In the genomic region with DNA sequence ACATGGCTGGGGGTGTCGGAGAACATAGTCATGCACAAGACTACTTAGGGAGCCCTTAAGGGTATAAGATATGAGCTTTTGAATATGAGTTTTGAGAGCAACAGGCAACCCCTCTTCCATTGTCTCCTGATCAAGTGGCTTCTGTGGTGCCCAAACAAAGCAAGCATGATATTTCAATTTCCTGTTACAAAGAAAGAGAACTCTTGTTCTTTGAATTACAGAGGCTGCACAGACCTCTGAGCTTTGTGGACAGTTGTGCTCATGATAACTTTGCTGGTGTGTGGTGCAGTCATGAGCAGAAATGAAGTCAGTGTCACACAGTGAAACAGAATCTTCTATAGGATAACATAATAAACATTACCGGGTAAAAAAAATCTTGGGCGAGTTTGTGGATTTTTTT, we compare ENCODE assay signal across 16 cellular contexts.
DNase-seq lines count a peak whose midpoint lies in the region; ATAC-seq, FAIRE-seq and TF ChIP-seq lines count a peak whose summit lies in the region.
"Had no signal": no experiment of that assay in that cellular context is flagged by ENCODE, and none has a peak within 500 bp of the region (broad histone marks: within the 10 kb centered on the region; RNA-seq: fewer than 3 reads in every experiment).

No MANE protein-coding gene starts in this region.

- ATAC-seq in activated CD8-positive, alpha-beta T cell treated with anti-CD3 and anti-CD28 coated beads for 36 hours, result peak; percentile 60
- peak; percentile 72 for ATAC-seq in stimulated activated naive CD8-positive, alpha-beta T cell treated with anti-CD3 and anti-CD28 coated beads, Interleukin-15, amount 100 ng/mL, for 72 hours

- intact Hi-C loops in activated CD4-positive, alpha-beta memory T cell treated with anti-CD3 and anti-CD28 coated beads for 36 hours (cut with micrococcal nuclease), result loop anchor here (1.0 kb wide), 1 partner anchor 16 kb away; no protein-coding TSS in a partner anchor
- intact Hi-C loops in activated CD8-positive, alpha-beta T cell treated with anti-CD3 and anti-CD28 coated beads for 36 hours (cut with micrococcal nuclease), result no loop called here

- CTCF ChIA-PET in activated CD4-positive, alpha-beta memory T cell treated with anti-CD3 and anti-CD28 coated beads, Interleukin-2, amount 10 ng/mL, durations not matched to agents 7 days and 5 days (lab: Charles Lee), result interaction anchor here (0.9 to 3.4 kb wide), 11 partner anchors 9 to 231 kb away, joined by 3 to 12 read pairs (median 5); a partner anchor contains a TSS
- CTCF ChIA-PET in activated CD4-positive, alpha-beta memory T cell treated with anti-CD3 and anti-CD28 coated beads for 36 hours (lab: Charles Lee), result interaction anchor here (0.8 to 1.1 kb wide), 3 partner anchors 51 to 361 kb away, joined by 3 to 10 read pairs (median 3); no protein-coding TSS in a partner anchor
- CTCF ChIA-PET in activated CD8-positive, alpha-beta T cell treated with anti-CD3 and anti-CD28 coated beads for 36 hours (lab: Charles Lee), result interaction anchor here (0.9 to 5.3 kb wide), 14 partner anchors 8 to 230 kb away, joined by 3 to 25 read pairs (median 4); a partner anchor contains a TSS

- no peaks in the 10 kb centered on the region for H3K27me3 Mint-ChIP-seq in activated CD4-positive, alpha-beta memory T cell treated with anti-CD3 and anti-CD28 coated beads, Interleukin-2, amount 10 ng/mL, durations not matched to agents 7 days and 5 days
- no peaks in the 10 kb centered on the region for H3K27me3 Mint-ChIP-seq in activated CD4-positive, alpha-beta memory T cell treated with anti-CD3 and anti-CD28 coated beads for 36 hours
- no peaks in the 10 kb centered on the region for H3K27me3 Mint-ChIP-seq in activated CD8-positive, alpha-beta T cell treated with anti-CD3 and anti-CD28 coated beads for 36 hours
- H3K27me3 Mint-ChIP-seq in stimulated activated naive CD8-positive, alpha-beta T cell treated with anti-CD3 and anti-CD28 coated beads, Interleukin-15, amount 100 ng/mL, for 72 hours, result no peaks in the 10 kb centered on the region

- H3K27me3 ChIP-seq in layer of hippocampus (ENCODE audit: control insufficient read depth, insufficient read depth, low read length), result no peaks in the 10 kb centered on the region
- H3K27me3 ChIP-seq: BLaER1, brain microvascular endothelial cell, neutrophil, uterus had no signal

- H3K27ac Mint-ChIP-seq in activated CD4-positive, alpha-beta memory T cell treated with anti-CD3 and anti-CD28 coated beads, Interleukin-2, amount 10 ng/mL, durations not matched to agents 7 days and 5 days, result peak overlapping the region; percentile 77
- H3K27ac Mint-ChIP-seq in activated CD4-positive, alpha-beta memory T cell treated with anti-CD3 and anti-CD28 coated beads for 36 hours, result no peak overlapping the region
- H3K27ac Mint-ChIP-seq in activated CD8-positive, alpha-beta T cell treated with anti-CD3 and anti-CD28 coated beads for 36 hours, result peak overlapping the region; percentile 81
- peak overlapping the region; percentile 47 to 80 for H3K27ac Mint-ChIP-seq in stimulated activated naive CD8-positive, alpha-beta T cell treated with anti-CD3 and anti-CD28 coated beads, Interleukin-15, amount 100 ng/mL, for 72 hours

- FAIRE-seq in H54 (lab: Jason Lieb, UNC) (no peak), D721Med (lab: Jason Lieb, UNC) (no peak)

- H3K9me3 Mint-ChIP-seq in activated CD4-positive, alpha-beta memory T cell treated with anti-CD3 and anti-CD28 coated beads, Interleukin-2, amount 10 ng/mL, durations not matched to agents 7 days and 5 days, result peaks cover 12% of the 10 kb centered on the region
- H3K9me3 Mint-ChIP-seq in activated CD4-positive, alpha-beta memory T cell treated with anti-CD3 and anti-CD28 coated beads for 36 hours, result no peaks in the 10 kb centered on the region
- peaks cover 4% of the 10 kb centered on the region for H3K9me3 Mint-ChIP-seq in activated CD8-positive, alpha-beta T cell treated with anti-CD3 and anti-CD28 coated beads for 36 hours
- peaks cover 0 to 10% of the 10 kb centered on the region in 2 donors for H3K9me3 Mint-ChIP-seq in stimulated activated naive CD8-positive, alpha-beta T cell treated with anti-CD3 and anti-CD28 coated beads, Interleukin-15, amount 100 ng/mL, for 72 hours

- no peak for TF ChIP-seq CTCF in activated CD8-positive, alpha-beta T cell treated with anti-CD3 and anti-CD28 coated beads for 36 hours (IDR thresholded peaks at IDR 0.05)
- no peak for TF ChIP-seq CTCF in D721Med (IDR thresholded peaks at IDR 0.05; ENCODE audit: insufficient read depth, missing control alignments)

- peaks cover 52% of the 10 kb centered on the region for H3K4me1 Mint-ChIP-seq in activated CD4-positive, alpha-beta memory T cell treated with anti-CD3 and anti-CD28 coated beads, Interleukin-2, amount 10 ng/mL, durations not matched to agents 7 days and 5 days
- H3K4me1 Mint-ChIP-seq in activated CD4-positive, alpha-beta memory T cell treated with anti-CD3 and anti-CD28 coated beads for 36 hours (ENCODE audit: low read depth), result peaks cover 31% of the 10 kb centered on the region
- H3K4me1 Mint-ChIP-seq in activated CD8-positive, alpha-beta T cell treated with anti-CD3 and anti-CD28 coated beads for 36 hours (ENCODE audit: low read depth), result peaks cover 46% of the 10 kb centered on the region
- H3K4me1 Mint-ChIP-seq in stimulated activated naive CD8-positive, alpha-beta T cell treated with anti-CD3 and anti-CD28 coated beads, Interleukin-15, amount 100 ng/mL, for 72 hours, result peaks cover 46% of the 10 kb centered on the region

- DNase-seq in activated CD4-positive, alpha-beta memory T cell treated with anti-CD3 and anti-CD28 coated beads, Interleukin-2, amount 10 ng/mL, durations not matched to agents 7 days and 5 days, result peak; percentile 49
- no peak for DNase-seq in activated CD4-positive, alpha-beta memory T cell treated with anti-CD3 and anti-CD28 coated beads for 36 hours
- peak; percentile 65 for DNase-seq in activated CD8-positive, alpha-beta T cell treated with anti-CD3 and anti-CD28 coated beads for 36 hours
- DNase-seq in stimulated activated naive CD8-positive, alpha-beta T cell treated with anti-CD3 and anti-CD28 coated beads, Interleukin-15, amount 100 ng/mL, for 72 hours, result peak in 1 of 2 donors; percentile 57
- no peak for DNase-seq in kidney glomerular epithelial cell (lab: John Stamatoyannopoulos, UW)
- no peak for DNase-seq in H54 (ENCODE audit: insufficient read length, low spot score)
- DNase-seq in D721Med (ENCODE audit: insufficient read length, low spot score), result no peak
- DNase-seq: activated CD4-positive, alpha-beta T cell treated with anti-CD3 and anti-CD28 coated beads for 48 hours; brain microvascular endothelial cell; NCI-H1436; NCI-H2171 treated with DMSO at 0.1 percent for 48 hours; stimulated activated CD4-positive, alpha-beta T cell treated with anti-CD3 and anti-CD28 coated beads, Interleukin-2, amount 100 ng/mL, for 48 hours; uterus had no signal

- peaks cover 27% of the 10 kb centered on the region for H3K36me3 Mint-ChIP-seq in activated CD4-positive, alpha-beta memory T cell treated with anti-CD3 and anti-CD28 coated beads, Interleukin-2, amount 10 ng/mL, durations not matched to agents 7 days and 5 days (ENCODE audit: low read depth)
- H3K36me3 Mint-ChIP-seq in activated CD4-positive, alpha-beta memory T cell treated with anti-CD3 and anti-CD28 coated beads for 36 hours, result no peaks in the 10 kb centered on the region
- H3K36me3 Mint-ChIP-seq in activated CD8-positive, alpha-beta T cell treated with anti-CD3 and anti-CD28 coated beads for 36 hours (ENCODE audit: low read depth), result peaks cover 11% of the 10 kb centered on the region

- H3K27ac ChIP-seq in layer of hippocampus (ENCODE audit: low read depth, low read length), result peak overlapping the region; percentile 52
- H3K27ac ChIP-seq: BLaER1, brain microvascular endothelial cell, neutrophil, uterus had no signal

- TF ChIP-seq POLR2A in H54 (IDR thresholded peaks at IDR 0.05; ENCODE audit: low read depth, low read length), result no peak

- POLR2A ChIA-PET in activated CD4-positive, alpha-beta memory T cell treated with anti-CD3 and anti-CD28 coated beads, Interleukin-2, amount 10 ng/mL, durations not matched to agents 7 days and 5 days (lab: Charles Lee), result interaction anchor here (0.9 to 4.0 kb wide), 15 partner anchors 8 to 451 kb away, joined by 3 to 47 read pairs (median 6); a partner anchor contains a TSS
- POLR2A ChIA-PET in activated CD4-positive, alpha-beta memory T cell treated with anti-CD3 and anti-CD28 coated beads for 36 hours (lab: Charles Lee), result no interaction called here
- POLR2A ChIA-PET in activated CD8-positive, alpha-beta T cell treated with anti-CD3 and anti-CD28 coated beads for 36 hours (lab: Charles Lee), result interaction anchor here (0.7 to 3.6 kb wide), 7 partner anchors 9 to 74 kb away, joined by 3 to 12 read pairs (median 3); a partner anchor contains a TSS

- peak overlapping the region; percentile 3 for H3K4me3 Mint-ChIP-seq in activated CD4-positive, alpha-beta memory T cell treated with anti-CD3 and anti-CD28 coated beads, Interleukin-2, amount 10 ng/mL, durations not matched to agents 7 days and 5 days
- H3K4me3 Mint-ChIP-seq in activated CD4-positive, alpha-beta memory T cell treated with anti-CD3 and anti-CD28 coated beads for 36 hours, result no peak overlapping the region
- H3K4me3 Mint-ChIP-seq in activated CD8-positive, alpha-beta T cell treated with anti-CD3 and anti-CD28 coated beads for 36 hours, result peak overlapping the region; percentile 7
- H3K4me3 Mint-ChIP-seq in stimulated activated naive CD8-positive, alpha-beta T cell treated with anti-CD3 and anti-CD28 coated beads, Interleukin-15, amount 100 ng/mL, for 72 hours, result peak overlapping the region; percentile 41 to 54

Comparison
In these comparisons a context has a peak if more than half of its experiments do, and no peak if none do; other contexts are left out.
1. DNase-seq: peak in activated CD4-positive, alpha-beta memory T cell treated with anti-CD3 and anti-CD28 coated beads, Interleukin-2, amount 10 ng/mL, durations not matched to agents 7 days and 5 days (single experiment) and activated CD8-positive, alpha-beta T cell treated with anti-CD3 and anti-CD28 coated beads for 36 hours (single experiment); none in activated CD4-positive, alpha-beta memory T cell treated with anti-CD3 and anti-CD28 coated beads for 36 hours (single experiment), kidney glomerular epithelial cell (single experiment), H54 (single experiment) and D721Med (single experiment).